Comparison of ENCODE assay signal across 1 cellular context in the genomic region with DNA sequence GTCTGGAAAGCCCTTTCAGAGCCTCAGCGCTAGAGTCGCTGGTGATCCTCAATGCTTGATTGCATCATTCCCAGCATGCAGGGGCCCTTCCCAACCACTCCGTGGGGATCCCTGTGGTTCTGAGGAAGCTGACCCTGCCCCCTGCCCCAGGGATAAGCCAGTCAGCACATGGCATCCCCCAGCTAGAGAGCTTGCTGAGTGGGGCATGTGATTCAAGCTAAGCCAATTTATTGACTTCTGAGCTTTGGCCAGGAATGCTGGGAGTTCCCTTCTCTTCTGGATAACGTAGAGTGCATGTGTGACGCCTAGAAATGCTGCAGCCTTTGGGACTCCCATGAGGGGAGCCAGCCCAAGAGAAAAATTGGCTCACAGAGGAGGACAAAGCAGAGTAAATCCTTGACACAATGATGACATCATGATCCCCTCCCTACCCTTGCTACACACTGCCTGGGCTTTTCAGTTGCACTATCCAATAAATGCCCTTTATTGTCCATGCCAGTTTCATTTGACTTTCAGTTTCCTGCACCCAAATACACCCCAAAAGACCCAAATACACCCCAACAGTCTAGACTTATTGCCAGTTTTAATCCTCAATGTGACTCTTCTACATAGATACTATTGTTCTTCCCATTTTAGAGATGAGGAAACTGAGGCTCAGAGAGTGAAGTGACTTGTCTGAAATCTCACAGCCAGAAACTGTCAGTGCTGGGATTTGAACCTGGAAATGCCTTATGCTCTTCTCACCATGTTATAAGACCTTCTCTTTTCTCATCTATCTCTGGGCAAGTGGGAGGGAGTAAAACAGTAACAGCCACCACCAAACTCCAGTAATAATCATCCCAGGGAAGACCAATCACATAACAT.
A peak's percentile ranks its signal among the peaks of the same experiment; 100 is the strongest.
TF ChIP-seq lines count a peak whose summit lies in the region.

No MANE protein-coding gene starts in this region.

TF ChIP-seq in K562, 482 proteins besides CTCF, POLR2A, EP300 and RAD21 (continued from another document and continues in another):
- TF ChIP-seq, protein P1, sequence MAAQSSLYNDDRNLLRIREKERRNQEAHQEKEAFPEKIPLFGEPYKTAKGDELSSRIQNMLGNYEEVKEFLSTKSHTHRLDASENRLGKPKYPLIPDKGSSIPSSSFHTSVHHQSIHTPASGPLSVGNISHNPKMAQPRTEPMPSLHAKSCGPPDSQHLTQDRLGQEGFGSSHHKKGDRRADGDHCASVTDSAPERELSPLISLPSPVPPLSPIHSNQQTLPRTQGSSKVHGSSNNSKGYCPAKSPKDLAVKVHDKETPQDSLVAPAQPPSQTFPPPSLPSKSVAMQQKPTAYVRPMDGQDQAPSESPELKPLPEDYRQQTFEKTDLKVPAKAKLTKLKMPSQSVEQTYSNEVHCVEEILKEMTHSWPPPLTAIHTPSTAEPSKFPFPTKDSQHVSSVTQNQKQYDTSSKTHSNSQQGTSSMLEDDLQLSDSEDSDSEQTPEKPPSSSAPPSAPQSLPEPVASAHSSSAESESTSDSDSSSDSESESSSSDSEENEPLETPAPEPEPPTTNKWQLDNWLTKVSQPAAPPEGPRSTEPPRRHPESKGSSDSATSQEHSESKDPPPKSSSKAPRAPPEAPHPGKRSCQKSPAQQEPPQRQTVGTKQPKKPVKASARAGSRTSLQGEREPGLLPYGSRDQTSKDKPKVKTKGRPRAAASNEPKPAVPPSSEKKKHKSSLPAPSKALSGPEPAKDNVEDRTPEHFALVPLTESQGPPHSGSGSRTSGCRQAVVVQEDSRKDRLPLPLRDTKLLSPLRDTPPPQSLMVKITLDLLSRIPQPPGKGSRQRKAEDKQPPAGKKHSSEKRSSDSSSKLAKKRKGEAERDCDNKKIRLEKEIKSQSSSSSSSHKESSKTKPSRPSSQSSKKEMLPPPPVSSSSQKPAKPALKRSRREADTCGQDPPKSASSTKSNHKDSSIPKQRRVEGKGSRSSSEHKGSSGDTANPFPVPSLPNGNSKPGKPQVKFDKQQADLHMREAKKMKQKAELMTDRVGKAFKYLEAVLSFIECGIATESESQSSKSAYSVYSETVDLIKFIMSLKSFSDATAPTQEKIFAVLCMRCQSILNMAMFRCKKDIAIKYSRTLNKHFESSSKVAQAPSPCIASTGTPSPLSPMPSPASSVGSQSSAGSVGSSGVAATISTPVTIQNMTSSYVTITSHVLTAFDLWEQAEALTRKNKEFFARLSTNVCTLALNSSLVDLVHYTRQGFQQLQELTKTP (IDR thresholded peaks at IDR 0.05; ENCODE audit: low read depth in 1 of 2, partially characterized antibody in 2 of 2): no peak
- TF ChIP-seq MCM5 (IDR thresholded peaks at IDR 0.05; ENCODE audit: low read depth): no peak
- TF ChIP-seq ZNF175 (CRISPR knock-in tag; IDR thresholded peaks at IDR 0.05; ENCODE audit: low read depth): no peak
- no peak for TF ChIP-seq ELK3 (CRISPR knock-in tag; IDR thresholded peaks at IDR 0.05)
- no peak for TF ChIP-seq ZNF695 (CRISPR knock-in tag; IDR thresholded peaks at IDR 0.05)
- no peak for TF ChIP-seq HDAC8 (tag; IDR thresholded peaks at IDR 0.05)
- no peak for TF ChIP-seq DNMT1 (IDR thresholded peaks at IDR 0.05)
- TF ChIP-seq ZNF280B (CRISPR knock-in tag; IDR thresholded peaks at IDR 0.05): no peak
- no peak for TF ChIP-seq EGR1 (conservative IDR thresholded peaks at IDR 0.05)
- TF ChIP-seq, protein P2, sequence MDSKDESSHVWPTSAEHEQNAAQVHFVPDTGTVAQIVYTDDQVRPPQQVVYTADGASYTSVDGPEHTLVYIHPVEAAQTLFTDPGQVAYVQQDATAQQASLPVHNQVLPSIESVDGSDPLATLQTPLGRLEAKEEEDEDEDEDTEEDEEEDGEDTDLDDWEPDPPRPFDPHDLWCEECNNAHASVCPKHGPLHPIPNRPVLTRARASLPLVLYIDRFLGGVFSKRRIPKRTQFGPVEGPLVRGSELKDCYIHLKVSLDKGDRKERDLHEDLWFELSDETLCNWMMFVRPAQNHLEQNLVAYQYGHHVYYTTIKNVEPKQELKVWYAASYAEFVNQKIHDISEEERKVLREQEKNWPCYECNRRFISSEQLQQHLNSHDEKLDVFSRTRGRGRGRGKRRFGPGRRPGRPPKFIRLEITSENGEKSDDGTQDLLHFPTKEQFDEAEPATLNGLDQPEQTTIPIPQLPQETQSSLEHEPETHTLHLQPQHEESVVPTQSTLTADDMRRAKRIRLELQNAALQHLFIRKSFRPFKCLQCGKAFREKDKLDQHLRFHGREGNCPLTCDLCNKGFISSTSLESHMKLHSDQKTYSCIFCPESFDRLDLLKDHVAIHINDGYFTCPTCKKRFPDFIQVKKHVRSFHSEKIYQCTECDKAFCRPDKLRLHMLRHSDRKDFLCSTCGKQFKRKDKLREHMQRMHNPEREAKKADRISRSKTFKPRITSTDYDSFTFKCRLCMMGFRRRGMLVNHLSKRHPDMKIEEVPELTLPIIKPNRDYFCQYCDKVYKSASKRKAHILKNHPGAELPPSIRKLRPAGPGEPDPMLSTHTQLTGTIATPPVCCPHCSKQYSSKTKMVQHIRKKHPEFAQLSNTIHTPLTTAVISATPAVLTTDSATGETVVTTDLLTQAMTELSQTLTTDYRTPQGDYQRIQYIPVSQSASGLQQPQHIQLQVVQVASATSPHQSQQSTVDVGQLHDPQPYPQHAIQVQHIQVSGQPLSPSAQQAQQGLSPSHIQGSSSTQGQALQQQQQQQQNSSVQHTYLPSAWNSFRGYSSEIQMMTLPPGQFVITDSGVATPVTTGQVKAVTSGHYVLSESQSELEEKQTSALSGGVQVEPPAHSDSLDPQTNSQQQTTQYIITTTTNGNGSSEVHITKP (IDR thresholded peaks at IDR 0.05; ENCODE audit: partially characterized antibody): no peak
- TF ChIP-seq ZNF165 (CRISPR knock-in tag; IDR thresholded peaks at IDR 0.05; ENCODE audit: borderline replicate concordance): no peak
- no peak for TF ChIP-seq ZNF197 (CRISPR knock-in tag; IDR thresholded peaks at IDR 0.05; ENCODE audit: low read depth)
- no peak for TF ChIP-seq PHTF2 (CRISPR knock-in tag; IDR thresholded peaks at IDR 0.05)
- TF ChIP-seq TFAP4 (CRISPR knock-in tag; IDR thresholded peaks at IDR 0.05; ENCODE audit: borderline replicate concordance): no peak
- peak; percentile 89 for TF ChIP-seq RBM25 (IDR thresholded peaks at IDR 0.05; ENCODE audit: low read depth, low read length, severe bottlenecking)
- TF ChIP-seq HEY1 (CRISPR knock-in tag; IDR thresholded peaks at IDR 0.05; ENCODE audit: borderline replicate concordance): no peak
- no peak for TF ChIP-seq CHD7 (IDR thresholded peaks at IDR 0.05; ENCODE audit: low read depth, low read length)
- peak; percentile 32; the same call in 1 of the 2 replicates for TF ChIP-seq CEBPG (CRISPR knock-in tag; IDR thresholded peaks at IDR 0.05)
- TF ChIP-seq CEBPG (tag; conservative IDR thresholded peaks at IDR 0.05 in 1 of 2, IDR thresholded peaks at IDR 0.05 in 1 of 2): peak; percentile 36 to 57; a peak in 3 of 4 replicates
- no peak for TF ChIP-seq ELK1 (CRISPR knock-in tag; IDR thresholded peaks at IDR 0.05)
- TF ChIP-seq ZNF551 (CRISPR knock-in tag; IDR thresholded peaks at IDR 0.05): no peak
- TF ChIP-seq CEBPB (tag; IDR thresholded peaks at IDR 0.05): peak; percentile 51; the same call in 1 of the 2 replicates
- TF ChIP-seq TFAM (CRISPR knock-in tag; conservative IDR thresholded peaks at IDR 0.05): no peak
- TF ChIP-seq MYNN (IDR thresholded peaks at IDR 0.05): no peak
- TF ChIP-seq MYNN (CRISPR knock-in tag; IDR thresholded peaks at IDR 0.05): no peak
- no peak for TF ChIP-seq NR3C1 (CRISPR knock-in tag; IDR thresholded peaks at IDR 0.05)
- no peak for TF ChIP-seq FOXA3 (CRISPR knock-in tag; conservative IDR thresholded peaks at IDR 0.05 in 1 of 2, IDR thresholded peaks at IDR 0.05 in 1 of 2)
